19 cellular contexts compared by ENCODE assay signal in the genomic region with DNA sequence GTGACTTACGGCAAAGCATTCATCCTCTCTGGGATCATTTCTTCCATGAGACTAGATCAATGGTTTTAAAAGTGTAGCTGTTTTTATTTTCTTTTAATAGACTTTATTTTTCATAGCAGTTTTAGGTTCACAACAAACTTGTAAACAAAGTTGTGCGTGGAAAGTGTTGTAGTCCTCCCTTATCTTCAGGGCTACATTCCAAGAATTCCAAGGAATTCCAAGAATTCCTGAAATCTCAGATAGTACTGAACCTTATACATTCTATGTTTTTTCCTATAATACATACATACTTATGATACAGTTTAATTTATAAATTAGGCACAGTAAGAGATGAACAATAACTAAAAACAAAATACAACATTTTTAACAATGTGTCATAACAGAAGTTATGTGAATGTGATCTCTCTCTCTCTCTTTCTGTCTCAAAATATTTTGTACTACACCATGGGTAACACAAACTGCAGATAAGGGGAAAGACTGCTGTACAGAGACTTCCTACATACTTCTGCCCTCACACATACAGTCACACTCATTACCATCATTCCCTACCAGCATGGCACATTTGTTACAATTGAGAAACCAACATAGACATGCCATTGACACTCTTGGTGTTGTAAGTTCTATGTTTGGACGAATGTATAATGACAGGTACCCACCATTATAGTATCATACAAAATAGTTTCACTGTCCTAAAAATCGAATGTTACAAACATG.
"Had no signal": no experiment of that assay in that cellular context is flagged by ENCODE, and none has a peak within 500 bp of the region (broad histone marks: within the 10 kb centered on the region; RNA-seq: fewer than 3 reads in every experiment).

No MANE protein-coding gene starts in this region.

- H3K27me3 ChIP-seq: breast epithelium, esophagus squamous epithelium, tibial nerve had no signal

- H3K4me3 ChIP-seq: breast epithelium, esophagus squamous epithelium, lower lobe of right lung, mucosa of descending colon, tibial nerve had no signal

- H3K9me3 ChIP-seq: breast epithelium, esophagus squamous epithelium, lower lobe of right lung, mucosa of descending colon had no signal

- ATAC-seq: activated CD8-positive, alpha-beta T cell treated with anti-CD3 and anti-CD28 coated beads for 36 hours; activated T-helper 17 cell treated with anti-CD3 and anti-CD28 coated beads, Interleukin-2, amount 50 U/mL, for 72 hours; left colon; lower lobe of right lung; mucosa of descending colon had no signal

- DNase-seq: activated CD4-positive, alpha-beta T cell treated with anti-CD3 and anti-CD28 coated beads for 48 hours; activated CD4-positive, CD25-positive, alpha-beta regulatory T cell; activated CD8-positive, alpha-beta T cell treated with anti-CD3 and anti-CD28 coated beads for 36 hours; activated naive CD4-positive, alpha-beta T cell; activated naive CD8-positive, alpha-beta T cell treated with anti-CD3 and anti-CD28 coated beads, Interleukin-2, amount 10 ng/mL, durations not matched to agents 7 days and 5 days; activated T-cell treated with anti-CD3 and anti-CD28 coated beads, Interleukin-2, amount 50 U/mL, for 1 hour; anterior cingulate cortex; effector CD4-positive, alpha-beta T cell; esophagus squamous epithelium; left colon; lower lobe of right lung; mucosa of descending colon; naive B cell; stimulated activated CD4-positive, alpha-beta T cell treated with anti-CD3 and anti-CD28 coated beads, Interleukin-2, amount 100 ng/mL, for 24 hours; T-helper 1 cell; T-helper 9 cell had no signal

- H3K27ac ChIP-seq: breast epithelium, esophagus squamous epithelium, lower lobe of right lung, tibial nerve had no signal

- H3K36me3 ChIP-seq: breast epithelium, esophagus squamous epithelium, lower lobe of right lung, tibial nerve had no signal

- H3K4me1 ChIP-seq: breast epithelium, esophagus squamous epithelium, lower lobe of right lung, tibial nerve had no signal
